ENCODE assay signal across 24 cellular contexts in the genomic region with DNA sequence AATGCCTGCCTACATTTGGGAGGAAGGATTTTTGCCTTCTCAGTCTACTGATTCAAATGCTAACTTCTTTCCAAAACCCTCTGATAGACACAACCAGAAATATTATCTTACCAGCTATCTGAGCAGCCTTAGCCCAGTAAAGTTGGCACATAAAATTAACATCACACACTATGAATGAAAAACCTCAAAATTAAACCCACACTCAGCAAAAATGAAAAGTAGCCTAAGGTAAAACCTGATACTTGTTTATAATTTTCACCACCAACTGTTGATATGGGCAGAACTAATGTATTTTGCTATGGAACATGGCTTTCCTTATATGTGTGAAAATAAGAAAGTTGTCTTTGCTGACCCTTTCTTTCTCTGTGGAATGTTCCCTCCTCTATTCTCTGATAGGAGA.
DNase-seq lines count a peak whose midpoint lies in the region; ATAC-seq, FAIRE-seq and TF ChIP-seq lines count a peak whose summit lies in the region.
"Had no signal": no experiment of that assay in that cellular context is flagged by ENCODE, and none has a peak within 500 bp of the region (broad histone marks: within the 10 kb centered on the region; RNA-seq: fewer than 3 reads in every experiment).

No MANE protein-coding gene starts in this region.

- ATAC-seq in HepG2 (no peak), right lobe of liver (no peak), K562 (no peak), natural killer cell (no peak)
- ATAC-seq: GM12878 had no signal

- H4K20me1 ChIP-seq in HepG2 (ENCODE audit: insufficient read depth, low read length) (no peaks in the 10 kb centered on the region), K562 (replicated peaks; ENCODE audit: control insufficient read depth, insufficient read depth, low read length) (no peaks in the 10 kb centered on the region)
- H4K20me1 ChIP-seq: BLaER1 had no signal

- no peaks in the 10 kb centered on the region for H3K36me3 ChIP-seq in HepG2 (replicated peaks in 1 of 2; ENCODE audit: control insufficient read depth in 1 of 2, insufficient read depth in 2 of 2, low read length in 2 of 2)
- no peaks in the 10 kb centered on the region for H3K36me3 ChIP-seq in right lobe of liver
- H3K36me3 ChIP-seq in K562 (ENCODE audit: control insufficient read depth, insufficient read depth, low read length), result no peaks in the 10 kb centered on the region
- H3K36me3 ChIP-seq: BE2C, BLaER1 had no signal

- no peak overlapping the region for H3K4me3 Mint-ChIP-seq in natural killer cell
- H3K4me3 Mint-ChIP-seq: CD14-positive monocyte; CD4-positive, alpha-beta memory T cell; CD4-positive, CD25-positive, alpha-beta regulatory T cell; CD8-positive, alpha-beta memory T cell had no signal

- intact Hi-C loops in HepG2 (cut with micrococcal nuclease; ENCODE audit: unreplicated experiment), result no loop called here
- intact Hi-C loops in right lobe of liver (cut with DNase I), result no loop called here
- intact Hi-C loops in K562 (cut with micrococcal nuclease), result no loop called here
- intact Hi-C loops in natural killer cell (cut with micrococcal nuclease), result no loop called here

- no peaks in the 10 kb centered on the region for H3K9me3 ChIP-seq in HepG2 (ENCODE audit: low read length)
- no peaks in the 10 kb centered on the region for H3K9me3 ChIP-seq in right lobe of liver
- H3K9me3 ChIP-seq in K562 (replicated peaks; ENCODE audit: control insufficient read depth, insufficient read depth, low read depth, low read length), result no peaks in the 10 kb centered on the region
- H3K9me3 ChIP-seq: BE2C, BLaER1 had no signal

- no peak for TF ChIP-seq EP300 in HepG2 (IDR thresholded peaks at IDR 0.05; ENCODE audit: low read depth in 2 of 2, low read length in 2 of 2)
- no peak for TF ChIP-seq EP300 in HepG2 (CRISPR knock-in tag; IDR thresholded peaks at IDR 0.05; ENCODE audit: borderline replicate concordance)
- no peak for TF ChIP-seq EP300 in K562 (IDR thresholded peaks at IDR 0.05; ENCODE audit: low read length)

- H3K9me1 ChIP-seq in K562 (ENCODE audit: control insufficient read depth, insufficient read depth, low read length), result no peaks in the 10 kb centered on the region

- H3K4me1 ChIP-seq in HepG2 (ENCODE audit: insufficient read depth, low read length) (no peaks in the 10 kb centered on the region), right lobe of liver (no peaks in the 10 kb centered on the region), K562 (replicated peaks in 1 of 2; ENCODE audit: control insufficient read depth in 2 of 2, insufficient read depth in 2 of 2, low read length in 2 of 2) (no peaks in the 10 kb centered on the region)
- H3K4me1 ChIP-seq: BE2C, BLaER1 had no signal

- DNase-seq in HepG2 (ENCODE audit: low spot score) (no peak), right lobe of liver (no peak), K562 (ENCODE audit: extremely low read depth in 1 of 4, low spot score in 3 of 4) (no peak), natural killer cell (no peak)
- no peak for DNase-seq in stimulated activated naive CD4-positive, alpha-beta T cell treated with Interleukin-2 at 50 U/mL for 16 hours (lab: John Stamatoyannopoulos, UW)
- DNase-seq: ACHN; BE2C; CD4-positive, alpha-beta memory T cell; CD4-positive, CD25-positive, alpha-beta regulatory T cell; CD8-positive, alpha-beta memory T cell; COR-L47; DMS 273 treated with DMSO at 0.1 percent for 48 hours; DMS153; DMS53; DMS79; DND-41; EL; GDM1 had no signal

- H3K9me3 Mint-ChIP-seq in natural killer cell, result peaks cover 2 to 3% of the 10 kb centered on the region in 2 donors

- H3K27ac Mint-ChIP-seq in natural killer cell, result no peak overlapping the region
- H3K27ac Mint-ChIP-seq: CD14-positive monocyte; CD4-positive, alpha-beta memory T cell; CD4-positive, CD25-positive, alpha-beta regulatory T cell; CD8-positive, alpha-beta memory T cell had no signal

- H3K27ac ChIP-seq in HepG2 (ENCODE audit: extremely low read length, insufficient read depth, low read length) (no peak overlapping the region), right lobe of liver (no peak overlapping the region), K562 (ENCODE audit: extremely low read depth, low read depth, low read length) (no peak overlapping the region)
- H3K27ac ChIP-seq: 22Rv1, BLaER1 had no signal

- H3K4me2 ChIP-seq in HepG2 (ENCODE audit: low read depth, low read length), result no peak overlapping the region
- no peak overlapping the region for H3K4me2 ChIP-seq in K562 (ENCODE audit: insufficient read depth, low read length)
- H3K4me2 ChIP-seq: BLaER1 had no signal

- H3K27me3 ChIP-seq in HepG2 (ENCODE audit: control insufficient read depth in 1 of 2, insufficient read depth in 2 of 2, low read length in 2 of 2) (no peaks in the 10 kb centered on the region), right lobe of liver (no peaks in the 10 kb centered on the region), K562 (ENCODE audit: control insufficient read depth in 2 of 2, insufficient read depth in 2 of 2, low read length in 2 of 2) (no peaks in the 10 kb centered on the region)
- H3K27me3 ChIP-seq: BE2C, BLaER1 had no signal

- no peak for FAIRE-seq in HepG2 (lab: Jason Lieb, UNC)
- FAIRE-seq in K562 (lab: Jason Lieb, UNC), result no peak
- FAIRE-seq: GM12878, GM12892, GM18507 had no signal

- H3K4me1 Mint-ChIP-seq in natural killer cell, result no peaks in the 10 kb centered on the region
- H3K4me1 Mint-ChIP-seq: CD14-positive monocyte; CD4-positive, alpha-beta memory T cell; CD4-positive, CD25-positive, alpha-beta regulatory T cell; CD8-positive, alpha-beta memory T cell had no signal

- H3K79me2 ChIP-seq in HepG2 (ENCODE audit: insufficient read depth, low read length) (no peaks in the 10 kb centered on the region), K562 (ENCODE audit: control insufficient read depth, insufficient read depth, low read length) (no peaks in the 10 kb centered on the region)

- H3K9ac ChIP-seq in HepG2 (ENCODE audit: insufficient read depth, low read depth, low read length), result no peak overlapping the region
- H3K9ac ChIP-seq in K562 (ENCODE audit: insufficient read depth in 1 of 2, low read depth in 2 of 2, low read length in 2 of 2), result no peak overlapping the region
- H3K9ac ChIP-seq: BLaER1 had no signal

- CTCF ChIA-PET in HepG2 (lab: Yijun Ruan, JAX; ENCODE audit: low intra/inter-chr PET ratio, low total read pairs) (no interaction called here), K562 (lab: Yijun Ruan, JAX; ENCODE audit: low intra/inter-chr PET ratio) (no interaction called here)

- no peak for TF ChIP-seq CTCF in HepG2 (CRISPR knock-in tag; IDR thresholded peaks at IDR 0.05)
- TF ChIP-seq CTCF in right lobe of liver (IDR thresholded peaks at IDR 0.05), result no peak
- no peak for TF ChIP-seq CTCF in K562 (IDR thresholded peaks at IDR 0.05 in 2 of 3, conservative IDR thresholded peaks at IDR 0.05 in 1 of 3; ENCODE audit: insufficient read depth in 2 of 3, low read depth in 1 of 3, low read length in 3 of 3)
- no peak for TF ChIP-seq CTCF in natural killer cell (IDR thresholded peaks at IDR 0.05)

- H2AFZ ChIP-seq in HepG2 (ENCODE audit: low read length) (no peak overlapping the region), K562 (ENCODE audit: low read depth, low read length) (no peak overlapping the region)

- TF ChIP-seq RAD21 in HepG2 (CRISPR knock-in tag; IDR thresholded peaks at IDR 0.05) (no peak), K562 (CRISPR knock-in tag; conservative IDR thresholded peaks at IDR 0.05 in 1 of 2, IDR thresholded peaks at IDR 0.05 in 1 of 2) (no peak)

- BruUV-seq in HepG2 (replicated peaks; lab: Mats Ljungman, UMichigan) (no TSS peak), K562 (replicated peaks; lab: Mats Ljungman, UMichigan) (no TSS peak)

- H3K36me3 Mint-ChIP-seq in natural killer cell, result no peaks in the 10 kb centered on the region
- H3K36me3 Mint-ChIP-seq: CD14-positive monocyte; CD4-positive, alpha-beta memory T cell; CD4-positive, CD25-positive, alpha-beta regulatory T cell; CD8-positive, alpha-beta memory T cell had no signal

- in situ Hi-C loops in HepG2 (cut with HindIII; ENCODE audit: extremely low pct_ligation_motif_present, low pct_unique_long_range_greater_than_20kb) (no loop called here), K562 (cut with MboI) (no loop called here)

- POLR2A ChIA-PET in HepG2 (lab: Yijun Ruan, JAX) (no interaction called here), K562 (lab: Yijun Ruan, JAX) (no interaction called here)

- H3K4me3 ChIP-seq in HepG2 (replicated peaks in 1 of 3; ENCODE audit: insufficient read depth in 1 of 3, low read depth in 2 of 3, low read length in 3 of 3) (no peak overlapping the region), right lobe of liver (no peak overlapping the region), K562 (no peak overlapping the region)
- H3K4me3 ChIP-seq: BLaER1, GM12878 had no signal

- TF ChIP-seq POLR2A in HepG2 (IDR thresholded peaks at IDR 0.05; ENCODE audit: insufficient read depth in 1 of 2, low read depth in 2 of 2, low read length in 2 of 2) (no peak), right lobe of liver (IDR thresholded peaks at IDR 0.05) (no peak), K562 (conservative IDR thresholded peaks at IDR 0.05) (no peak)

- H3K27me3 Mint-ChIP-seq in natural killer cell (ENCODE audit: low read depth in 2 of 2), result no peaks in the 10 kb centered on the region
- H3K27me3 Mint-ChIP-seq: CD4-positive, alpha-beta memory T cell; CD8-positive, alpha-beta memory T cell had no signal

TF ChIP-seq in HepG2, 621 proteins besides CTCF, POLR2A, EP300 and RAD21 (continues in another document):
- TF ChIP-seq ATF4 (CRISPR knock-in tag; IDR thresholded peaks at IDR 0.05), result no peak
- no peak for TF ChIP-seq NCOA2 (CRISPR knock-in tag; IDR thresholded peaks at IDR 0.05)
- no peak for TF ChIP-seq ZNF441 (CRISPR knock-in tag; IDR thresholded peaks at IDR 0.05; ENCODE audit: borderline replicate concordance)

Comparison
In these comparisons a context has a peak if more than half of its experiments do, and no peak if none do; other contexts are left out.
1. Of the 241 proteins assayed by ChIP-seq in both HepG2 and K562: peak only in HepG2: MAFF and MAFK; only in K562: none; in both: none; in neither: 239.